ENCODE assay signal across 1 cellular context in the genomic region with DNA sequence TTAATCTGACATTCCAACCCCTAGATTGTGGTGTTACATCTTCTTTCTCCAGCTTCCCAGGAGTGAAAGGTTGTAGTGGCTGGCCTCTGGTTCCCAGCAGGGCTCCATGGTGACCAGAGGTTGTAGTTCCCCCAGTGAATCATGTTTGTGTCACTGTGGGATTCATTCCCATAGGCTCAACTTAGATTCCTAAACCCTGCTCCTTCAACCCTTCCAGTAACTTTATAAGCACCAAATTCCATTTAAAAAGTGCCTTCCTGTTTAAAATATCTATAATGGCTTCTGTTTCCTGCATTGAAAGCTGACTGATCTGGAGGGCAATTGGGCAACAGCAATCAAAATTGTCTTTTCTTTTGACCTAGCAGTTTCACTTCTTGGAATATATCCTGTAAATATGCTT.
TF ChIP-seq lines count a peak whose summit lies in the region.

No MANE protein-coding gene starts in this region.

TF ChIP-seq in liver, 16 proteins besides CTCF, POLR2A, EP300 and RAD21:
- TF ChIP-seq HNF4G (IDR thresholded peaks at IDR 0.05) (no peak), YY1 (IDR thresholded peaks at IDR 0.05) (peak; percentile 18), HNF4A (conservative IDR thresholded peaks at IDR 0.05) (no peak), FOXA2 (IDR thresholded peaks at IDR 0.05) (no peak)
- TF ChIP-seq, protein P1, sequence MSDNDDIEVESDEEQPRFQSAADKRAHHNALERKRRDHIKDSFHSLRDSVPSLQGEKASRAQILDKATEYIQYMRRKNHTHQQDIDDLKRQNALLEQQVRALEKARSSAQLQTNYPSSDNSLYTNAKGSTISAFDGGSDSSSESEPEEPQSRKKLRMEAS (IDR thresholded peaks at IDR 0.05): no peak
- TF ChIP-seq, protein P2, sequence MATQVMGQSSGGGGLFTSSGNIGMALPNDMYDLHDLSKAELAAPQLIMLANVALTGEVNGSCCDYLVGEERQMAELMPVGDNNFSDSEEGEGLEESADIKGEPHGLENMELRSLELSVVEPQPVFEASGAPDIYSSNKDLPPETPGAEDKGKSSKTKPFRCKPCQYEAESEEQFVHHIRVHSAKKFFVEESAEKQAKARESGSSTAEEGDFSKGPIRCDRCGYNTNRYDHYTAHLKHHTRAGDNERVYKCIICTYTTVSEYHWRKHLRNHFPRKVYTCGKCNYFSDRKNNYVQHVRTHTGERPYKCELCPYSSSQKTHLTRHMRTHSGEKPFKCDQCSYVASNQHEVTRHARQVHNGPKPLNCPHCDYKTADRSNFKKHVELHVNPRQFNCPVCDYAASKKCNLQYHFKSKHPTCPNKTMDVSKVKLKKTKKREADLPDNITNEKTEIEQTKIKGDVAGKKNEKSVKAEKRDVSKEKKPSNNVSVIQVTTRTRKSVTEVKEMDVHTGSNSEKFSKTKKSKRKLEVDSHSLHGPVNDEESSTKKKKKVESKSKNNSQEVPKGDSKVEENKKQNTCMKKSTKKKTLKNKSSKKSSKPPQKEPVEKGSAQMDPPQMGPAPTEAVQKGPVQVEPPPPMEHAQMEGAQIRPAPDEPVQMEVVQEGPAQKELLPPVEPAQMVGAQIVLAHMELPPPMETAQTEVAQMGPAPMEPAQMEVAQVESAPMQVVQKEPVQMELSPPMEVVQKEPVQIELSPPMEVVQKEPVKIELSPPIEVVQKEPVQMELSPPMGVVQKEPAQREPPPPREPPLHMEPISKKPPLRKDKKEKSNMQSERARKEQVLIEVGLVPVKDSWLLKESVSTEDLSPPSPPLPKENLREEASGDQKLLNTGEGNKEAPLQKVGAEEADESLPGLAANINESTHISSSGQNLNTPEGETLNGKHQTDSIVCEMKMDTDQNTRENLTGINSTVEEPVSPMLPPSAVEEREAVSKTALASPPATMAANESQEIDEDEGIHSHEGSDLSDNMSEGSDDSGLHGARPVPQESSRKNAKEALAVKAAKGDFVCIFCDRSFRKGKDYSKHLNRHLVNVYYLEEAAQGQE (IDR thresholded peaks at IDR 0.05): no peak
